In genomic region chr12:109950625-109951024, GRCh38 we compare ENCODE assay signal across 15 cellular contexts. TPM values are rescaled to one million over a fixed set of nuclear protein-coding genes. Genes with fewer than 3 reads are reported as not detected.
A peak's percentile ranks its signal among the peaks of the same experiment; 100 is the strongest.
DNase-seq lines count a peak whose midpoint lies in the region; ATAC-seq and TF ChIP-seq lines count a peak whose summit lies in the region.
"Had no signal": no experiment of that assay in that cellular context is flagged by ENCODE, and none has a peak within 500 bp of the region (broad histone marks: within the 10 kb centered on the region; RNA-seq: fewer than 3 reads in every experiment).

No MANE protein-coding gene starts in this region.

- H3K9me3 ChIP-seq in cardiac muscle cell (ENCODE audit: low read depth) (no peaks in the 10 kb centered on the region), lung (ENCODE audit: control insufficient read depth in 2 of 2, insufficient read depth in 1 of 2, low read length in 1 of 2) (no peaks in the 10 kb centered on the region), stomach smooth muscle (ENCODE audit: control insufficient read depth in 2 of 2, low read length in 2 of 2) (no peaks in the 10 kb centered on the region)

- intact Hi-C loops in cardiac septum (cut with DNase I): no loop called here

- peaks cover 34% of the 10 kb centered on the region for H3K4me1 Mint-ChIP-seq in activated naive CD8-positive, alpha-beta T cell treated with anti-CD3 and anti-CD28 coated beads for 36 hours

- no peak overlapping the region for H3K4me3 Mint-ChIP-seq in activated naive CD8-positive, alpha-beta T cell treated with anti-CD3 and anti-CD28 coated beads for 36 hours

- H3K27ac Mint-ChIP-seq in activated naive CD8-positive, alpha-beta T cell treated with anti-CD3 and anti-CD28 coated beads for 36 hours: peak overlapping the region; percentile 42

- DNase-seq in cardiac muscle cell (ENCODE audit: low read depth in 1 of 2, low spot score in 1 of 2): no peak
- no peak for DNase-seq in cardiac septum (ENCODE audit: low spot score)
- DNase-seq in activated naive CD8-positive, alpha-beta T cell treated with anti-CD3 and anti-CD28 coated beads for 36 hours: no peak
- no peak for DNase-seq in lung (ENCODE audit: low spot score)
- DNase-seq in GDM1 (lab: John Stamatoyannopoulos, UW): no peak
- DNase-seq in GM10248 (ENCODE audit: extremely low spot score): no peak
- DNase-seq: DMS53, dorsolateral prefrontal cortex, foreskin melanocyte, NCI-H1694 treated with DMSO at 0.1 percent for 48 hours, NCI-H774 had no signal

- CTCF ChIA-PET in GM10248 (lab: Yijun Ruan, JAX): interaction anchor here (0.9 kb wide), 1 partner anchor 11 kb away, joined by 3 read pairs; no protein-coding TSS in a partner anchor

- H3K36me3 ChIP-seq in cardiac muscle cell (peaks cover 18% of the 10 kb centered on the region), lung (ENCODE audit: control insufficient read depth in 2 of 2, insufficient read depth in 2 of 2, low read length in 2 of 2) (peaks cover 10 to 41% of the 10 kb centered on the region in 2 donors), stomach smooth muscle (ENCODE audit: control insufficient read depth in 2 of 2, insufficient read depth in 2 of 2, low read length in 2 of 2) (peaks cover 39 to 45% of the 10 kb centered on the region in 2 donors)

- no peak overlapping the region for H3K9ac ChIP-seq in stomach smooth muscle (ENCODE audit: low read length in 2 of 2)

- H3K27ac ChIP-seq in cardiac muscle cell (peak overlapping the region; percentile 84), lung (ENCODE audit: low read depth in 1 of 2, low read length in 1 of 2) (peak overlapping the region; percentile 20 to 74), stomach smooth muscle (ENCODE audit: low read length) (peak overlapping the region; percentile 62)
- H3K27ac ChIP-seq: VCaP had no signal

- H3K4me3 ChIP-seq in cardiac muscle cell (no peak overlapping the region), lung (no peak overlapping the region), stomach smooth muscle (ENCODE audit: low read length in 2 of 2) (no peak overlapping the region)
- H3K4me3 ChIP-seq: dorsolateral prefrontal cortex, K562 had no signal

- H3K27me3 Mint-ChIP-seq in activated naive CD8-positive, alpha-beta T cell treated with anti-CD3 and anti-CD28 coated beads for 36 hours: no peaks in the 10 kb centered on the region

- H3K4me1 ChIP-seq in cardiac muscle cell (ENCODE audit: low read depth) (peaks cover 38% of the 10 kb centered on the region), lung (ENCODE audit: control insufficient read depth in 2 of 2, insufficient read depth in 2 of 2, low read length in 2 of 2) (peaks cover 3 to 25% of the 10 kb centered on the region in 2 donors), stomach smooth muscle (ENCODE audit: control insufficient read depth, insufficient read depth, low read length) (peaks cover 41% of the 10 kb centered on the region)

- TF ChIP-seq CTCF in cardiac muscle cell (IDR thresholded peaks at IDR 0.05; ENCODE audit: low read depth, low read length) (no peak), lung (IDR thresholded peaks at IDR 0.05; ENCODE audit: control extremely low read depth, extremely low read depth) (no peak), GM10248 (IDR thresholded peaks at IDR 0.05; ENCODE audit: control extremely low read depth, extremely low read depth, low read depth, missing control alignments) (no peak)

- H3K27me3 ChIP-seq in cardiac muscle cell (no peaks in the 10 kb centered on the region), lung (ENCODE audit: control insufficient read depth, insufficient read depth) (no peaks in the 10 kb centered on the region), stomach smooth muscle (ENCODE audit: control insufficient read depth in 1 of 2, insufficient read depth in 2 of 2, low read length in 2 of 2) (no peaks in the 10 kb centered on the region)
- H3K27me3 ChIP-seq: dorsolateral prefrontal cortex had no signal

- H3K36me3 Mint-ChIP-seq in activated naive CD8-positive, alpha-beta T cell treated with anti-CD3 and anti-CD28 coated beads for 36 hours: peaks cover 31% of the 10 kb centered on the region

- ATAC-seq in lung (ENCODE audit: insufficient read depth, low FRiP score): no peak
- no peak for ATAC-seq in HG02884 (IDR thresholded peaks at IDR 0.05; ENCODE audit: unreplicated experiment)
- ATAC-seq: K562 had no signal

- no peaks in the 10 kb centered on the region for H3K9me3 Mint-ChIP-seq in activated naive CD8-positive, alpha-beta T cell treated with anti-CD3 and anti-CD28 coated beads for 36 hours

- POLR2A ChIA-PET in GM10248 (lab: Yijun Ruan, JAX): no interaction called here

RNA-seq across cellular contexts. Expression of gene GIT2, which starts 45.5 kb away (rescaled TPM):
- total RNA-seq in cardiac muscle cell (24.3 and 25.7 TPM in 2 replicates), cardiac septum (31.2 TPM), lung (10 to 100 TPM; 55.5 to 75.8 TPM)
- polyA plus RNA-seq in cardiac muscle cell (23.3 and 34.7 TPM in 2 replicates), lung (10 to 100 TPM; 13.5 to 24.7 TPM)
- total RNA-seq in activated naive CD8-positive, alpha-beta T cell treated with anti-CD3 and anti-CD28 coated beads for 36 hours: 10 to 100 TPM; 50.6 to 51.0 TPM

RNA-seq across cellular contexts. Expression of gene ANKRD13A, which starts 48.6 kb away (rescaled TPM):
- 77.2 and 131 TPM in 2 replicates for total RNA-seq in cardiac muscle cell
- polyA plus RNA-seq in cardiac muscle cell: 25.5 and 26.9 TPM in 2 replicates
- total RNA-seq in cardiac septum: 15.5 TPM
- 10 to 100 TPM; 36.8 to 43.6 TPM for total RNA-seq in activated naive CD8-positive, alpha-beta T cell treated with anti-CD3 and anti-CD28 coated beads for 36 hours
- 10 to 100 TPM; 68.8 to 83.0 TPM for total RNA-seq in lung
- 10 to 100 TPM; 21.6 to 38.8 TPM for polyA plus RNA-seq in lung

RNA-seq across cellular contexts. Expression of gene TCHP, which starts 50.6 kb away (rescaled TPM):
- total RNA-seq in cardiac muscle cell: 23.7 and 26.6 TPM in 2 replicates
- polyA plus RNA-seq in cardiac muscle cell: 15.1 and 21.5 TPM in 2 replicates
- total RNA-seq in cardiac septum: 9.3 TPM
- total RNA-seq in activated naive CD8-positive, alpha-beta T cell treated with anti-CD3 and anti-CD28 coated beads for 36 hours: 10 to 100 TPM; 22.9 to 24.9 TPM
- 10 to 100 TPM; 13.2 to 17.5 TPM for total RNA-seq in lung
- polyA plus RNA-seq in lung: 10 to 100 TPM; 10.4 to 10.8 TPM
